21 cellular contexts compared by ENCODE assay signal in the genomic region with DNA sequence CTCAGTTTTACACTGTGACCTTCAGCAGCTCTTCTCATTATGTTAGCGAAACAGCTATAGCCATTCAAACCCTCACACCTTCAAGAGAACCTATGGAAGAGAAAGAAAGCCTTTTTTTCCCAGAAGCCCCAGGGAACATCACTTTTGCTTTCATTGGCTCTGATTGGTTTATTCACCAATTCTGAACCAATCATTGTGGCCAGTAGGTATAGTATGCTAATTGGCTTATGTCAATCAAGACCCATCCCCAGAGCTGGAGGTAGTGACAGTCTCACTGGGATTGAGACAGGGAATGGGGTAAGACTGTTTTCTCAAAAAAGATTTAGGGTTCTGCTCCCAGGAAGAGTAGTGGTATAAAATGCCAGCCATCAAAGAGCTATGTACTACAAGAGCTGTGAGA.
"Had no signal": no experiment of that assay in that cellular context is flagged by ENCODE, and none has a peak within 500 bp of the region (broad histone marks: within the 10 kb centered on the region; RNA-seq: fewer than 3 reads in every experiment).

No MANE protein-coding gene starts in this region.

- H3K4me3 ChIP-seq: ascending aorta, body of pancreas had no signal

- H3K36me3 Mint-ChIP-seq: activated naive CD4-positive, alpha-beta T cell treated with anti-CD3 and anti-CD28 coated beads, Interleukin-2, amount 50 U/mL, for 72 hours had no signal

- H3K27me3 ChIP-seq: ascending aorta, body of pancreas had no signal

- H3K4me1 Mint-ChIP-seq: activated naive CD8-positive, alpha-beta T cell treated with anti-CD3 and anti-CD28 coated beads, Interleukin-2, amount 50 U/mL, for 24 hours had no signal

- H3K9me3 Mint-ChIP-seq: activated CD8-positive, alpha-beta T cell treated with anti-CD3 and anti-CD28 coated beads for 36 hours; activated naive CD4-positive, alpha-beta T cell treated with anti-CD3 and anti-CD28 coated beads, Interleukin-2, amount 50 U/mL, for 72 hours; activated naive CD8-positive, alpha-beta T cell treated with anti-CD3 and anti-CD28 coated beads, Interleukin-2, amount 50 U/mL, for 24 hours; activated T-cell treated with anti-CD3 and anti-CD28 coated beads, Interleukin-2, amount 50 U/mL, for 72 hours; activated T-helper 2 cell treated with anti-CD3 and anti-CD28 coated beads, Interferon-gamma antibody, Interleukin-2, Interleukin-4, amounts not matched to agents 10 μg/mL and 5 μg/mL and 100 μg/mL, durations not matched to agents 14 hours and 24 hours and 36 hours had no signal

- H3K27me3 Mint-ChIP-seq: activated CD8-positive, alpha-beta T cell treated with anti-CD3 and anti-CD28 coated beads for 36 hours; activated naive CD8-positive, alpha-beta T cell treated with anti-CD3 and anti-CD28 coated beads, Interleukin-2, amount 50 U/mL, for 24 hours had no signal

- DNase-seq: activated CD4-positive, alpha-beta T cell treated with anti-CD3 and anti-CD28 coated beads for 4 hours; activated CD8-positive, alpha-beta memory T cell treated with anti-CD3 and anti-CD28 coated beads, Interleukin-2, amount 50 U/mL, for 4 hours; activated CD8-positive, alpha-beta T cell treated with anti-CD3 and anti-CD28 coated beads for 36 hours; activated naive CD8-positive, alpha-beta T cell treated with anti-CD3 and anti-CD28 coated beads, Interleukin-2, amount 50 U/mL, for 24 hours; activated T-cell treated with anti-CD3 and anti-CD28 coated beads, Interleukin-2, amount 50 U/mL, for 72 hours; amniotic stem cell; body of pancreas; Kasumi-1; KBM-7; NCI-H1048; NCI-H1930; NCI-H2107; NCI-H2171 treated with DMSO at 0.1 percent for 48 hours; NCI-H226; NCI-H526 treated with DMSO at 0.1 percent for 48 hours; RPMI8226; SK-N-SH; T-helper 1 cell had no signal

- H3K27ac Mint-ChIP-seq: activated CD8-positive, alpha-beta T cell treated with anti-CD3 and anti-CD28 coated beads for 36 hours; activated naive CD4-positive, alpha-beta T cell treated with anti-CD3 and anti-CD28 coated beads, Interleukin-2, amount 50 U/mL, for 72 hours; activated naive CD8-positive, alpha-beta T cell treated with anti-CD3 and anti-CD28 coated beads, Interleukin-2, amount 50 U/mL, for 24 hours; activated T-cell treated with anti-CD3 and anti-CD28 coated beads, Interleukin-2, amount 50 U/mL, for 72 hours; activated T-helper 2 cell treated with anti-CD3 and anti-CD28 coated beads, Interferon-gamma antibody, Interleukin-2, Interleukin-4, amounts not matched to agents 10 μg/mL and 5 μg/mL and 100 μg/mL, durations not matched to agents 14 hours and 24 hours and 36 hours had no signal

- H3K4me3 Mint-ChIP-seq: activated CD8-positive, alpha-beta T cell treated with anti-CD3 and anti-CD28 coated beads for 36 hours; activated naive CD8-positive, alpha-beta T cell treated with anti-CD3 and anti-CD28 coated beads, Interleukin-2, amount 50 U/mL, for 24 hours; activated T-cell treated with anti-CD3 and anti-CD28 coated beads, Interleukin-2, amount 50 U/mL, for 72 hours had no signal
